17 cellular contexts compared by ENCODE assay signal in the genomic region with DNA sequence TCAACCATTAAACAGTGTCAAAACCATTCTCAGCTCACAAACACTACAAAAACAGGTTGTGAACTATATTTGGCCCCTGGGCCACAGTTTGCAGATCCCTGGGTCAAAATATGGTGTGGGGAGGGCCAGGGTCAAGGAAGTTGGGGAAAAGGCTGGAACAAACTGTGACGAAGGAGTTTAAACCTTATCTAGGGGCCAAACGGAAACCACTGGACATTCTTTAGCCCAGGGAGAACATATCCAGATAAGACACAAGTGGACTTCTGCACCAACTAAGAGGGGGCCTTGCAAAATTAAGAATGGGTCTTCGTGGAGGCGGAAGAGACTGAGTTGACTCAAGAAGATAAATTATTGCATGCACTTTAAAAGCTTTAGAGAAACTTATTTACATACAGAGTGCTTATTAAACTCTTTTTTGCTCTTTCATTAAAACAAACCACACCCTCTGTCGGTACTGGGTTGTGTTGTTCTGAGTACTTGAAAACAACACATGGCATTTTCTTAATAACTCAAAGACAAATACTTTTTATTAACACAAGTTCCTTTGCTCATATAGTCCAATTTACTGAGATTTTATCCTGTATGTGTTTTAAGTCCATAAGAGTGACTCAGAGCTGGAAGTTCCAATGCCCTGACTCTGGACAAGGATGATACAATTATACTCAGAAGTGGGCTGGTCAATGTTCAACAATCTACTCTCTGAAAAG.
A peak's percentile ranks its signal among the peaks of the same experiment; 100 is the strongest.
DNase-seq lines count a peak whose midpoint lies in the region; ATAC-seq and TF ChIP-seq lines count a peak whose summit lies in the region.
"Had no signal": no experiment of that assay in that cellular context is flagged by ENCODE, and none has a peak within 500 bp of the region (broad histone marks: within the 10 kb centered on the region; RNA-seq: fewer than 3 reads in every experiment).

No MANE protein-coding gene starts in this region.

- no peaks in the 10 kb centered on the region for H3K36me3 ChIP-seq in brain microvascular endothelial cell (replicated peaks)
- H3K36me3 ChIP-seq: ascending aorta, BLaER1 had no signal

- H3K27ac ChIP-seq in brain microvascular endothelial cell = peak overlapping the region; percentile 62
- H3K27ac ChIP-seq: ascending aorta, BLaER1, parathyroid adenoma, SK-N-MC had no signal

- TF ChIP-seq CTCF in AG04449 (IDR thresholded peaks at IDR 0.05; ENCODE audit: insufficient read depth, low read length, missing control alignments) (no peak), brain microvascular endothelial cell (IDR thresholded peaks at IDR 0.05; ENCODE audit: low read depth, low read length, missing control alignments) (no peak)

- in situ Hi-C loops in brain microvascular endothelial cell (cut with HindIII; ENCODE audit: low pct_ligation_motif_present, low sequenced_read_pairs) = no loop called here

- H3K4me3 ChIP-seq in AG04449 (ENCODE audit: low read depth, low read length) (no peak overlapping the region), brain microvascular endothelial cell (ENCODE audit: low read depth, low read length) (no peak overlapping the region)
- H3K4me3 ChIP-seq: ascending aorta, BLaER1, SK-N-MC had no signal

- POLR2A ChIA-PET in AG04449 (lab: Yijun Ruan, JAX) = interaction anchor here (1.1 kb wide), 1 partner anchor 10 kb away, joined by 9 read pairs; no protein-coding TSS in a partner anchor

- no peaks in the 10 kb centered on the region for H3K27me3 ChIP-seq in brain microvascular endothelial cell (replicated peaks)
- H3K27me3 ChIP-seq: ascending aorta, BLaER1 had no signal

- ATAC-seq in HG02840 (IDR thresholded peaks at IDR 0.05; ENCODE audit: low FRiP score, unreplicated experiment) (no peak), GM19463 (IDR thresholded peaks at IDR 0.05; ENCODE audit: unreplicated experiment) (no peak)

- CTCF ChIA-PET in AG04449 (lab: Yijun Ruan, JAX) = interaction anchor here (1.0 to 1.1 kb wide), 3 partner anchors 8 to 131 kb away, joined by 3 to 6 read pairs (median 3); no protein-coding TSS in a partner anchor

- DNase-seq in AG04449 (ENCODE audit: low read depth, low spot score) = peak; percentile 59
- DNase-seq in HCEC 1CT = peak; percentile 75
- DNase-seq in brain microvascular endothelial cell = peak; percentile 78
- DNase-seq in kidney tubule cell (ENCODE audit: low spot score) = peak; percentile 75
- no peak for DNase-seq in Kasumi-1 (lab: John Stamatoyannopoulos, UW)
- DNase-seq in NCI-H187 treated with DMSO at 0.1 percent for 48 hours (lab: John Stamatoyannopoulos, UW) = no peak
- DNase-seq: activated B cell treated with CpG ODN at 0.5 μM for 24 hours; hypothalamus; NCI-H187; NK-92 treated with Interleukin-12 subunit alpha and Interleukin-12 subunit beta, amount 100 ng/mL, for 24 hours; stimulated activated CD4-positive, alpha-beta T cell treated with anti-CD3 and anti-CD28 coated beads, Interleukin-1b, Interleukin-23, amount 100 ng/mL, for 48 hours had no signal

Comparison
In these comparisons a context has a peak if more than half of its experiments do, and no peak if none do; other contexts are left out.
1. DNase-seq: peak in AG04449 (single experiment), HCEC 1CT (single experiment), brain microvascular endothelial cell (single experiment) and kidney tubule cell (single experiment); none in Kasumi-1 (0 of 2) and NCI-H187 treated with DMSO at 0.1 percent for 48 hours (single experiment).